In the genomic region with DNA sequence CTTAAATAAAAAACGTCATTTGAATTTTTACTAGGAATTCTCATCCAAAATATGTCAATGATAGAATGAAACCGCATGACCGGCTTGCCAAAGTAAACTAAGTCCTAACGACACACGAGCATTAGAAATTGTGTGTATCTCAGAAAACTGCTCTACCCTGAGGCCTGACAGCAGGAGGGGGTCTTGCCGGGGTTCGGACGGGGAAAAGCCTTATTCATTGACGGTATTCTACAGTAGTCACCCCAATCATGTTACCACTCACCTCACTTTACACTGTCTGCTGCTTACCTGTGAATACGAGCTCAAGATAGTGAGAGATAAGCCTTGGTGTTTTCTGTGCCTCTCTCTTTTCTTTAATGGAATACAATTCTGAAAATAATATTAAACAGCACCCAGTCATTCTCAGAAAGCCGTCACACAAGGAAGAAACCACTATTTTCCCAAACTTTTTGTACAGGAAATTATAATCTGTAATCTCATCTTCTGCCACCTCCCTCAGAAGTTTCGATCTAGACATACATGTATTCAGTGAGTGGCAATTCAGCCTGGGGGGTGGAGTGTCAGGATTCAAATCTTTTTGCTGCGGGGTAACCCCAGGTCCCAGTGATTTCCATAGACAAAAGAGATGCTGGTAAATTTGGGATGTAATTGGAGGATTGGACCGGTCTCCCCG, we compare ENCODE assay signal across 8 cellular contexts. TPM values are rescaled to one million over a fixed set of nuclear protein-coding genes. Genes with fewer than 3 reads are reported as not detected.
DNase-seq lines count a peak whose midpoint lies in the region; ATAC-seq and TF ChIP-seq lines count a peak whose summit lies in the region.

No MANE protein-coding gene starts in this region.

- ATAC-seq in HG02870 (IDR thresholded peaks at IDR 0.05; ENCODE audit: unreplicated experiment) = peak; percentile 7
- no peak for ATAC-seq in HG03565 (IDR thresholded peaks at IDR 0.05; ENCODE audit: unreplicated experiment)

- TF ChIP-seq POLR2A in breast epithelium (IDR thresholded peaks at IDR 0.05) = no peak

- H3K27me3 ChIP-seq in breast epithelium (no peaks in the 10 kb centered on the region), neuron (ENCODE audit: insufficient read depth, low read length) (peaks cover 12% of the 10 kb centered on the region)

- peak overlapping the region; percentile 61 for H3K4me3 ChIP-seq in GM12864 (ENCODE audit: low read depth, low read length)
- H3K4me3 ChIP-seq in breast epithelium = peak overlapping the region; percentile 72 to 91 (median 75)
- peak overlapping the region; percentile 67 for H3K4me3 ChIP-seq in neuron (ENCODE audit: low read length)

- intact Hi-C loops in breast epithelium (cut with DNase I; ENCODE audit: low total_unique reads) = loop anchor here (10.0 kb wide), 2 partner anchors 420 to 840 kb away; no protein-coding TSS in a partner anchor

- H3K36me3 ChIP-seq in breast epithelium = no peaks in the 10 kb centered on the region
- no peaks in the 10 kb centered on the region for H3K36me3 ChIP-seq in neuron (ENCODE audit: insufficient read depth, low read length)

- peak overlapping the region; percentile 70 for H2AFZ ChIP-seq in neuron (ENCODE audit: low read depth, low read length)

- peak overlapping the region; percentile 79 to 91 for H3K27ac ChIP-seq in breast epithelium

- no peak for TF ChIP-seq CTCF in GM12864 (IDR thresholded peaks at IDR 0.05; ENCODE audit: low read depth, low read length, missing control alignments)
- no peak for TF ChIP-seq CTCF in breast epithelium (IDR thresholded peaks at IDR 0.05)

- H3K4me1 ChIP-seq in breast epithelium (peaks cover 0 to 5% of the 10 kb centered on the region in 2 donors), neuron (ENCODE audit: insufficient read depth, low read length) (peaks cover 10% of the 10 kb centered on the region)

- DNase-seq in GM12864 (ENCODE audit: low read depth) (no peak), breast epithelium (ENCODE audit: low spot score in 2 of 2) (no peak), NCI-H2196 treated with DMSO at 0.1 percent for 48 hours (lab: John Stamatoyannopoulos, UW; ENCODE audit: unreplicated experiment) (no peak), RKO (ENCODE audit: low spot score) (no peak), NCI-H1105 treated with DMSO at 0.1 percent for 48 hours (lab: John Stamatoyannopoulos, UW) (no peak)

- H3K9me3 ChIP-seq in breast epithelium = no peaks in the 10 kb centered on the region
- H3K9me3 ChIP-seq in neuron (ENCODE audit: low read length) = peaks cover 2% of the 10 kb centered on the region

RNA-seq across cellular contexts. Expression of gene FAM43A, which starts 0.5 kb away (rescaled TPM):
- 10 to 100 TPM; 10.1 to 16.7 (median 15.5) TPM for total RNA-seq in breast epithelium

RNA-seq across cellular contexts. Expression of gene LSG1, which starts 13.2 kb away (rescaled TPM):
- total RNA-seq in breast epithelium = 10 to 100 TPM; 34.9 to 62.3 (median 57.0) TPM

RNA-seq across cellular contexts. Expression of gene TMEM44, which starts 52.0 kb away (rescaled TPM):
- 10 to 100 TPM in 1 of 3 donors, 1 to 10 TPM in 2; 9.4 to 12.8 (median 9.6) TPM for total RNA-seq in breast epithelium
